Comparison of ENCODE assay signal across 36 cellular contexts in genomic region chr3:150930839-150931238, GRCh38. TPM values are rescaled to one million over a fixed set of nuclear protein-coding genes. Genes with fewer than 3 reads are reported as not detected.
"Had no signal": no experiment of that assay in that cellular context is flagged by ENCODE, and none has a peak within 500 bp of the region (broad histone marks: within the 10 kb centered on the region; RNA-seq: fewer than 3 reads in every experiment).

No MANE protein-coding gene starts in this region.

- H3K9ac ChIP-seq: KMS-11, SK-N-SH had no signal

- H3K27me3 ChIP-seq: Peyer's patch had no signal

- H3K4me1 ChIP-seq: Peyer's patch, SJSA1 had no signal

- H3K4me2 ChIP-seq: KMS-11, SK-N-SH had no signal

- ATAC-seq: PC-3 had no signal

- H3K9me3 ChIP-seq: Peyer's patch, SJSA1, SK-N-SH had no signal

- H3K9me2 ChIP-seq: SK-N-SH had no signal

- H3K36me3 ChIP-seq: Peyer's patch, SJSA1 had no signal

- DNase-seq: Karpas-422, NCI-H1048, NCI-H1092 treated with DMSO at 0.1 percent for 48 hours, NCI-H1105 treated with DMSO at 0.1 percent for 48 hours, NCI-H1417, NCI-H1436, NCI-H146, NCI-H1694, NCI-H187, NCI-H1930, NCI-H2029 treated with DMSO at 0.1 percent for 48 hours, NCI-H2081 treated with DMSO at 0.1 percent for 48 hours, NCI-H2107, NCI-H2171, NCI-H226, NCI-H446 treated with DMSO at 0.1 percent for 48 hours, NCI-H510A, NCI-H524, NCI-H526, NCI-H69, NCI-H748 treated with DMSO at 0.1 percent for 48 hours, NCI-H82, OCI-M1, PC-3, Peyer's patch, Right ventricle myocardium superior, SHP77 treated with DMSO at 0.1 percent for 48 hours, SK-N-SH, SW 1271, T-helper 1 cell had no signal

- H3K4me3 ChIP-seq: Peyer's patch, SJSA1 had no signal

- H3K27ac ChIP-seq: KMS-11, Peyer's patch, RWPE1, SJSA1 had no signal

RNA-seq across cellular contexts. Expression of gene MINDY4B, which starts 25.6 kb away (rescaled TPM):
- total RNA-seq: LHCN-M2, MCF 10A, PC-3, Peyer's patch, Right ventricle myocardium superior, RPMI7951, SJSA1 had no signal
- polyA plus RNA-seq: SK-N-SH had no signal

RNA-seq across cellular contexts. Expression of gene CLRN1, which starts 41.7 kb away (rescaled TPM):
- total RNA-seq: LHCN-M2, MCF 10A, PC-3, Peyer's patch, Right ventricle myocardium superior, RPMI7951, SJSA1 had no signal
- polyA plus RNA-seq: SK-N-SH had no signal
